In the genomic region with DNA sequence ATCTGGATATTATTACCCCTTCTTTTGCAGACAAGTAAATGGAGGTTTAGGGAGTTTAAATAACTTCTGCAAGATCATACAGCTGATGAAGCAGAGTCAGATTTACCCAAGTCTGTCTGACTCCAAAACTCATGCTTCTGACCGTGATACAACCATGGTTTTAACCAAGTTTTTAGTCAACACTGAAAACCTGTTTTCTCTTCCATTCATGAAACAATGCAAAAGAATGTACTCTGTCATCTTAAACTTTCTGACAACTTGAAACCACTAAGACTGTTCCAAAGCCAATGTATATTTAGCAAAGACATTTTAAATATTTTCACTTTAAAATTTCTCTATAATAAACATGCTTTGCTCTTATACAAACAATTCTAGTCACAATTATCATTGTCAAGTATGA, we compare ENCODE assay signal across 20 cellular contexts.
"Had no signal": no experiment of that assay in that cellular context is flagged by ENCODE, and none has a peak within 500 bp of the region (broad histone marks: within the 10 kb centered on the region; RNA-seq: fewer than 3 reads in every experiment).

No MANE protein-coding gene starts in this region.

- H3K27ac Mint-ChIP-seq: endodermal cell; naive thymus-derived CD8-positive, alpha-beta T cell; progenitor cell of endocrine pancreas had no signal

- H3K4me3 Mint-ChIP-seq: endodermal cell; naive thymus-derived CD8-positive, alpha-beta T cell had no signal

- FAIRE-seq: endothelial cell of umbilical vein, frontal cortex, pancreas, small intestine had no signal

- H3K36me3 ChIP-seq: colonic mucosa, heart left ventricle, neutrophil, pancreas, stomach had no signal

- H3K4me3 ChIP-seq: colonic mucosa, heart left ventricle, pancreas, stomach had no signal

- DNase-seq: colonic mucosa; dermis blood vessel endothelial cell; endodermal cell; heart left ventricle; hypothalamus; islet precursor cell; mammary epithelial cell; naive thymus-derived CD8-positive, alpha-beta T cell; pancreas; right cardiac atrium; small intestine; stimulated activated CD4-positive, alpha-beta T cell treated with anti-CD3 and anti-CD28 coated beads, Interleukin-12 subunit alpha, Interleukin-12 subunit beta, amount 100 ng/mL, for 4 hours; stimulated activated naive CD4-positive, alpha-beta T cell; stomach; substantia nigra had no signal

- H3K4me1 Mint-ChIP-seq: naive thymus-derived CD8-positive, alpha-beta T cell had no signal

- H3K9me3 ChIP-seq: colonic mucosa, heart left ventricle, neutrophil, pancreas, stomach had no signal

- H3K9me3 Mint-ChIP-seq: endodermal cell had no signal

- ATAC-seq: heart left ventricle; left lobe of liver; naive thymus-derived CD8-positive, alpha-beta T cell; pancreas; right cardiac atrium had no signal

- H3K27ac ChIP-seq: colonic mucosa, heart left ventricle, neutrophil, pancreas, stomach had no signal

- H3K4me1 ChIP-seq: colonic mucosa, heart left ventricle, pancreas, stomach had no signal

- H3K27me3 ChIP-seq: colonic mucosa, heart left ventricle, neutrophil, pancreas, stomach had no signal

- H3K36me3 Mint-ChIP-seq: naive thymus-derived CD8-positive, alpha-beta T cell had no signal
